Comparison of ENCODE assay signal across 8 cellular contexts in genomic region chr5:109884676-109885075, GRCh38.
"Had no signal": no experiment of that assay in that cellular context is flagged by ENCODE, and none has a peak within 500 bp of the region (broad histone marks: within the 10 kb centered on the region; RNA-seq: fewer than 3 reads in every experiment).

No MANE protein-coding gene starts in this region.

- H3K4me3 ChIP-seq: GM23338, K562 had no signal

- H3K27ac ChIP-seq: HL-60 had no signal

- DNase-seq: H9, HCEC 1CT, IMR-90, KG1 had no signal

- ATAC-seq: GM23338, HepG2, K562 had no signal

- H3K4me2 ChIP-seq: GM23338 had no signal
